ENCODE assay signal across 24 cellular contexts in the genomic region with DNA sequence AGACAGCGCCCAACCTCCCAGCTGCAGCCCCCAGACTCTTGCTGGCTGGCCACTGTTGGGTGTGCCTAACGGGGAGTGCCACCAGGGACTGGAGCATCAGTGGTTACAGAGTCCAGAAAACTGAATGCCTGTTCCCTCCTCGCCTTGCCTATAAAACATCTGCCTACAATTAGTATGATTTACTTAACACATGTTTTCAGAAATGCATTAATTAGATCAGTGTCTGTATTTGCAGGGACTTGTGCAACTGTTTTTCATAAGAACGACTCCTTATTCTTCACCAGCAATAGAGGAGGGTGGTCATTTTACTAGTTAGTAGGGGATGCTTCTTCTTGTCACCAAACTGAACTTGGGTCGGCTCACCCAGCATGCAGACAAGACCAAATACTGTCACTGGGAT.
DNase-seq lines count a peak whose midpoint lies in the region; ATAC-seq and TF ChIP-seq lines count a peak whose summit lies in the region.
"Had no signal": no experiment of that assay in that cellular context is flagged by ENCODE, and none has a peak within 500 bp of the region (broad histone marks: within the 10 kb centered on the region; RNA-seq: fewer than 3 reads in every experiment).

No MANE protein-coding gene starts in this region.

- no peak overlapping the region for H4K91ac ChIP-seq in neuronal stem cell (ENCODE audit: low read depth, low read length, poor library complexity)

- DNase-seq in right atrium auricular region (ENCODE audit: low spot score) (peak; percentile 18), Right ventricle myocardium superior (no peak), neuronal stem cell (ENCODE audit: low spot score) (no peak), upper lobe of left lung (no peak), tibial nerve (ENCODE audit: low spot score in 2 of 2) (no peak)
- DNase-seq: BE2C; C1 segment of cervical spinal cord; CD4-positive, alpha-beta memory T cell; CD4-positive, CD25-positive, alpha-beta regulatory T cell; CD8-positive, alpha-beta memory T cell; COR-L47; DMS 273 treated with DMSO at 0.1 percent for 48 hours; DMS153; DMS53; DMS79; DND-41; EL; GDM1 had no signal

- H3K27ac ChIP-seq in right atrium auricular region (no peak overlapping the region), neuronal stem cell (replicated peaks; ENCODE audit: low read length) (no peak overlapping the region), upper lobe of left lung (no peak overlapping the region), tibial nerve (no peak overlapping the region)
- H3K27ac ChIP-seq: 22Rv1, A549, BLaER1 had no signal

- H3K4me1 ChIP-seq in right atrium auricular region (no peaks in the 10 kb centered on the region), neuronal stem cell (ENCODE audit: control insufficient read depth in 2 of 2, insufficient read depth in 1 of 2, low read depth in 1 of 2, low read length in 2 of 2) (peaks cover 0 to 6% of the 10 kb centered on the region in 2 donors), upper lobe of left lung (peaks cover 0 to 27% (median 7%) of the 10 kb centered on the region in 4 donors), tibial nerve (no peaks in the 10 kb centered on the region)

- H3K9me3 ChIP-seq in right atrium auricular region: no peaks in the 10 kb centered on the region
- H3K9me3 ChIP-seq in neuronal stem cell (replicated peaks in 1 of 2; ENCODE audit: control insufficient read depth in 2 of 2, insufficient read depth in 1 of 2, low read depth in 1 of 2, low read length in 2 of 2): no peaks in the 10 kb centered on the region
- no peaks in the 10 kb centered on the region for H3K9me3 ChIP-seq in upper lobe of left lung
- peaks cover 0 to 7% (median 0%) of the 10 kb centered on the region in 4 donors for H3K9me3 ChIP-seq in tibial nerve
- H3K9me3 ChIP-seq: A549, BE2C, BLaER1 had no signal

- no peaks in the 10 kb centered on the region for H3K27me3 ChIP-seq in right atrium auricular region
- H3K27me3 ChIP-seq in neuronal stem cell (ENCODE audit: control insufficient read depth in 3 of 3, insufficient read depth in 3 of 3, low read depth in 1 of 3, low read length in 3 of 3): no peaks in the 10 kb centered on the region
- H3K27me3 ChIP-seq in upper lobe of left lung: no peaks in the 10 kb centered on the region
- H3K27me3 ChIP-seq in tibial nerve: no peaks in the 10 kb centered on the region
- H3K27me3 ChIP-seq: BE2C, BLaER1 had no signal

- H3K4me3 ChIP-seq in right atrium auricular region (no peak overlapping the region), neuronal stem cell (ENCODE audit: low read length in 2 of 2) (no peak overlapping the region), upper lobe of left lung (no peak overlapping the region), tibial nerve (no peak overlapping the region)
- H3K4me3 ChIP-seq: A549, BLaER1, GM12878 had no signal

- intact Hi-C loops in Right ventricle myocardium superior (cut with DNase I): no loop called here

- peak overlapping the region; percentile 71 for H3K18ac ChIP-seq in neuronal stem cell (ENCODE audit: low read length)

- no peak for TF ChIP-seq POLR2A in upper lobe of left lung (IDR thresholded peaks at IDR 0.05)
- no peak for TF ChIP-seq POLR2A in tibial nerve (IDR thresholded peaks at IDR 0.05)

- TF ChIP-seq CTCF in right atrium auricular region (IDR thresholded peaks at IDR 0.05) (no peak), upper lobe of left lung (IDR thresholded peaks at IDR 0.05) (no peak), tibial nerve (IDR thresholded peaks at IDR 0.05) (no peak)

- TF ChIP-seq EP300 in upper lobe of left lung (IDR thresholded peaks at IDR 0.05) (no peak), tibial nerve (IDR thresholded peaks at IDR 0.05) (no peak)

- no peak overlapping the region for H2BK12ac ChIP-seq in neuronal stem cell (ENCODE audit: low read length)

- no peak overlapping the region for H3K9ac ChIP-seq in neuronal stem cell (ENCODE audit: low read depth, low read length, poor library complexity)
- H3K9ac ChIP-seq: BLaER1 had no signal

- H3K79me1 ChIP-seq in neuronal stem cell (ENCODE audit: low read depth, low read length): no peaks in the 10 kb centered on the region

- H3K36me3 ChIP-seq in right atrium auricular region (no peaks in the 10 kb centered on the region), neuronal stem cell (replicated peaks in 1 of 2; ENCODE audit: control insufficient read depth in 2 of 2, insufficient read depth in 2 of 2, low read length in 2 of 2) (no peaks in the 10 kb centered on the region), upper lobe of left lung (no peaks in the 10 kb centered on the region), tibial nerve (no peaks in the 10 kb centered on the region)
- H3K36me3 ChIP-seq: BE2C, BLaER1 had no signal

- no peak overlapping the region for H2BK5ac ChIP-seq in neuronal stem cell (ENCODE audit: low read length)

- no peak for ATAC-seq in Right ventricle myocardium superior (ENCODE audit: poor library complexity)
- ATAC-seq in SK-N-SH treated with all-trans-retinoic acid at 6 μM for 48 hours: no peak
- ATAC-seq in upper lobe of left lung (ENCODE audit: low FRiP score in 2 of 2): no peak
- no peak for ATAC-seq in HG02870 (IDR thresholded peaks at IDR 0.05; ENCODE audit: unreplicated experiment)
- ATAC-seq: A549, GM12878 had no signal

- H2AFZ ChIP-seq in neuronal stem cell (ENCODE audit: low read length): no peak overlapping the region

- no peak overlapping the region for H3K23ac ChIP-seq in neuronal stem cell (ENCODE audit: low read depth, low read length, poor library complexity)

- H2BK15ac ChIP-seq in neuronal stem cell (ENCODE audit: low read length): no peak overlapping the region

- H3K4me2 ChIP-seq in neuronal stem cell (ENCODE audit: insufficient read depth, low read length, poor library complexity, severe bottlenecking): no peak overlapping the region
- H3K4me2 ChIP-seq: A549 had no signal

- no peak overlapping the region for H3K4ac ChIP-seq in neuronal stem cell (ENCODE audit: low read length)

- H3K14ac ChIP-seq in neuronal stem cell (ENCODE audit: low read length): no peak overlapping the region

- no peak overlapping the region for H2AK5ac ChIP-seq in neuronal stem cell (ENCODE audit: low read depth, low read length)

- H2BK120ac ChIP-seq in neuronal stem cell (ENCODE audit: low read depth, low read length): no peak overlapping the region

- no peak overlapping the region for H4K8ac ChIP-seq in neuronal stem cell (ENCODE audit: low read depth, low read length)

- no CpG with 5 or more reads among the region's 5 CpGs for WGBS in neuronal stem cell (ENCODE audit: extremely low coverage in 2 of 2, insufficient read length in 2 of 2, insufficient replicate concordance in 1 of 2), 2 donors
- WGBS in upper lobe of left lung, 2 donors: 87 to 93% methylated on average over 5 of the region's 5 CpGs
- WGBS in tibial nerve, 2 donors: 76 to 85% methylated on average over 5 of the region's 5 CpGs

TF ChIP-seq in SK-N-SH treated with all-trans-retinoic acid at 6 μM for 48 hours, 23 proteins besides CTCF, POLR2A, EP300 and RAD21:
- no peak for TF ChIP-seq POU6F1 (CRISPR knock-in tag; IDR thresholded peaks at IDR 0.05; ENCODE audit: borderline replicate concordance, low read depth)
- 0 out of 2 replicates have a peak, but pooled peaks have one; percentile 51 for TF ChIP-seq TCF4 (CRISPR knock-in tag; IDR thresholded peaks at IDR 0.05; ENCODE audit: borderline replicate concordance)
